In the genomic region with DNA sequence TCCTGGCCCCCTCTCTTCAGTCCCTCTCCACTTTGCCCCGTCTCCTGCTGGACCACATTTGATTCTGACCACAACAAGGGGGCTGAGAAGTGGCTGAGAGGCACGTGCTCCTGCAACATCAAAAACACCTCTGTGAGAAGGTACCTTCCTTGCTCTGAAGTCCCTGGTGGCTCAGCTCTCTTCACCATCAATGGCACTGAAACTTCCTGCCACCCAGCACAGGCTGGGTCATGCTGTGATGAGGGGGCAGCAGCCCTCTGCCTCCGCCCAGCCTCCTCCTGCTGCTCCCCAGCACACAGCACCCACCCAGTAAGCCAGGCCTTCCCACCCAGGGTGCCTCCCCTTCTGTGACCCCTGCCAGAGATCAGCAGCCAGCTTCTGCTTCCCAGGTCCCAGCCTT, we compare ENCODE assay signal across 9 cellular contexts. TPM values are rescaled to one million over a fixed set of nuclear protein-coding genes. Genes with fewer than 3 reads are reported as not detected.
DNase-seq lines count a peak whose midpoint lies in the region; ATAC-seq and TF ChIP-seq lines count a peak whose summit lies in the region.
"Had no signal": no experiment of that assay in that cellular context is flagged by ENCODE, and none has a peak within 500 bp of the region (broad histone marks: within the 10 kb centered on the region; RNA-seq: fewer than 3 reads in every experiment).

No MANE protein-coding gene starts in this region.

- intact Hi-C loops in lower lobe of right lung (cut with DNase I) = no loop called here

- H3K4me1 ChIP-seq in lower lobe of right lung = peaks cover 51% of the 10 kb centered on the region

- no peak overlapping the region for H3K27ac ChIP-seq in lower lobe of right lung
- peak overlapping the region; percentile 100 for H3K27ac ChIP-seq in temporal lobe (ENCODE audit: low read depth, low read length)

- H3K4me1 Mint-ChIP-seq in activated T-cell treated with anti-CD3 and anti-CD28 coated beads, Interleukin-2, amount 50 U/mL, for 72 hours (ENCODE audit: low read depth) = peaks cover 10% of the 10 kb centered on the region

- ATAC-seq in activated T-cell treated with anti-CD3 and anti-CD28 coated beads, Interleukin-2, amount 50 U/mL, for 72 hours (replicated peaks in 1 of 2) = peak in 1 of 2 donors; percentile 23
- peak in 1 of 2 donors; percentile 29 for ATAC-seq in activated naive CD4-positive, alpha-beta T cell treated with anti-CD3 and anti-CD28 coated beads, Interleukin-2, amount 50 U/mL, for 72 hours
- ATAC-seq in lower lobe of right lung (no peak), HG03342 (IDR thresholded peaks at IDR 0.05; ENCODE audit: unreplicated experiment) (no peak), HG02642 (IDR thresholded peaks at IDR 0.05; ENCODE audit: poor library complexity, unreplicated experiment) (no peak), HG03159 (IDR thresholded peaks at IDR 0.05; ENCODE audit: unreplicated experiment) (no peak)

- H3K36me3 ChIP-seq in lower lobe of right lung = peaks cover 26% of the 10 kb centered on the region

- H3K27me3 Mint-ChIP-seq in activated T-cell treated with anti-CD3 and anti-CD28 coated beads, Interleukin-2, amount 50 U/mL, for 72 hours (ENCODE audit: low read depth) = no peaks in the 10 kb centered on the region

- peaks cover 4 to 24% of the 10 kb centered on the region in 2 donors for H3K36me3 Mint-ChIP-seq in activated T-cell treated with anti-CD3 and anti-CD28 coated beads, Interleukin-2, amount 50 U/mL, for 72 hours (ENCODE audit: insufficient read depth in 2 of 2)
- peaks cover 0 to 43% of the 10 kb centered on the region in 2 donors for H3K36me3 Mint-ChIP-seq in activated naive CD4-positive, alpha-beta T cell treated with anti-CD3 and anti-CD28 coated beads, Interleukin-2, amount 50 U/mL, for 72 hours

- no peaks in the 10 kb centered on the region for H3K9me3 ChIP-seq in lower lobe of right lung

- no peak for DNase-seq in activated T-cell treated with anti-CD3 and anti-CD28 coated beads, Interleukin-2, amount 50 U/mL, for 72 hours
- DNase-seq in activated T-cell treated with anti-CD3 and anti-CD28 coated beads, Interleukin-2, amount 50 U/mL, for 1 hour = no peak
- no peak for DNase-seq in activated naive CD4-positive, alpha-beta T cell treated with anti-CD3 and anti-CD28 coated beads, Interleukin-2, amount 50 U/mL, for 72 hours (ENCODE audit: low spot score in 2 of 2)
- DNase-seq in lower lobe of right lung = peak; percentile 29
- DNase-seq: NCI-H1930 had no signal

- TF ChIP-seq CTCF in lower lobe of right lung (IDR thresholded peaks at IDR 0.05) = no peak

- no peaks in the 10 kb centered on the region for H3K27me3 ChIP-seq in lower lobe of right lung (ENCODE audit: low read depth)

- H3K9me3 Mint-ChIP-seq in activated T-cell treated with anti-CD3 and anti-CD28 coated beads, Interleukin-2, amount 50 U/mL, for 72 hours = no peaks in the 10 kb centered on the region
- no peaks in the 10 kb centered on the region for H3K9me3 Mint-ChIP-seq in activated naive CD4-positive, alpha-beta T cell treated with anti-CD3 and anti-CD28 coated beads, Interleukin-2, amount 50 U/mL, for 72 hours

- H3K4me3 ChIP-seq in lower lobe of right lung = no peak overlapping the region

- H3K27ac Mint-ChIP-seq in activated T-cell treated with anti-CD3 and anti-CD28 coated beads, Interleukin-2, amount 50 U/mL, for 72 hours = peak overlapping the region; percentile 51
- peak overlapping the region; percentile 56 to 86 for H3K27ac Mint-ChIP-seq in activated naive CD4-positive, alpha-beta T cell treated with anti-CD3 and anti-CD28 coated beads, Interleukin-2, amount 50 U/mL, for 72 hours

- H3K4me3 Mint-ChIP-seq in activated T-cell treated with anti-CD3 and anti-CD28 coated beads, Interleukin-2, amount 50 U/mL, for 72 hours = peak overlapping the region; percentile 6 to 43

RNA-seq across cellular contexts. Expression of a gene that starts 10.3 kb away (rescaled TPM):
- total RNA-seq in activated T-cell treated with anti-CD3 and anti-CD28 coated beads, Interleukin-2, amount 50 U/mL, for 72 hours = 10 to 100 TPM; 34.3 to 40.1 TPM
- 10 to 100 TPM; 35.7 to 46.4 TPM for total RNA-seq in activated naive CD4-positive, alpha-beta T cell treated with anti-CD3 and anti-CD28 coated beads, Interleukin-2, amount 50 U/mL, for 72 hours
- 57.6 TPM for total RNA-seq in lower lobe of right lung
- 32.2 TPM for total RNA-seq in temporal lobe
